Comparison of ENCODE assay signal across 11 cellular contexts in genomic region chr16:68283346-68283745, GRCh38. TPM values are rescaled to one million over a fixed set of nuclear protein-coding genes. Genes with fewer than 3 reads are reported as not detected.
DNase-seq lines count a peak whose midpoint lies in the region; ATAC-seq, FAIRE-seq and TF ChIP-seq lines count a peak whose summit lies in the region.
"Had no signal": no experiment of that assay in that cellular context is flagged by ENCODE, and none has a peak within 500 bp of the region (broad histone marks: within the 10 kb centered on the region; RNA-seq: fewer than 3 reads in every experiment).

No MANE protein-coding gene starts in this region.

- no peaks in the 10 kb centered on the region for H3K9me3 Mint-ChIP-seq in activated CD4-positive, alpha-beta memory T cell treated with anti-CD3 and anti-CD28 coated beads, Interleukin-2, amount 10 ng/mL, durations not matched to agents 7 days and 5 days

- in situ Hi-C loops in HepG2 (cut with HindIII; ENCODE audit: extremely low pct_ligation_motif_present, low pct_unique_long_range_greater_than_20kb): no loop called here

- H3K4me1 ChIP-seq in cardiac muscle cell (ENCODE audit: low read depth) (peaks cover 14% of the 10 kb centered on the region), HepG2 (ENCODE audit: insufficient read depth, low read length) (peaks cover 77% of the 10 kb centered on the region), thyroid gland (peaks cover 4 to 71% of the 10 kb centered on the region in 2 donors)

- CTCF ChIA-PET in activated CD4-positive, alpha-beta memory T cell treated with anti-CD3 and anti-CD28 coated beads, Interleukin-2, amount 10 ng/mL, durations not matched to agents 7 days and 5 days (lab: Charles Lee): interaction anchor here (1.0 to 15.3 kb wide), 5 partner anchors 10 to 27 kb away, joined by 3 to 243 read pairs (median 4); partner anchors contain the start of genes PRMT7, SLC7A6 and SLC7A6OS
- CTCF ChIA-PET in HepG2 (lab: Yijun Ruan, JAX; ENCODE audit: low intra/inter-chr PET ratio, low total read pairs): no interaction called here

- H3K27me3 ChIP-seq in cardiac muscle cell: no peaks in the 10 kb centered on the region
- no peaks in the 10 kb centered on the region for H3K27me3 ChIP-seq in HepG2 (ENCODE audit: control insufficient read depth in 1 of 2, insufficient read depth in 2 of 2, low read length in 2 of 2)
- no peaks in the 10 kb centered on the region for H3K27me3 ChIP-seq in thyroid gland

- peak overlapping the region; percentile 71 for H3K27ac ChIP-seq in cardiac muscle cell
- peak overlapping the region; percentile 23 for H3K27ac ChIP-seq in HepG2 (ENCODE audit: extremely low read length, insufficient read depth, low read length)
- H3K27ac ChIP-seq in thyroid gland: peak overlapping the region in 2 of 3 donors; percentile 42 to 48
- H3K27ac ChIP-seq: C4-2B had no signal

- intact Hi-C loops in Right ventricle myocardium inferior (cut with DNase I): loop anchor here (2.0 kb wide), 1 partner anchor 19 kb away; the partner anchor contains the start of gene SLC7A6
- intact Hi-C loops in HepG2 (cut with micrococcal nuclease; ENCODE audit: unreplicated experiment): no loop called here
- intact Hi-C loops in thyroid gland (cut with DNase I): no loop called here
- intact Hi-C loops in head of caudate nucleus (cut with DNase I): no loop called here

- H3K4me2 ChIP-seq in HepG2 (ENCODE audit: low read depth, low read length): no peak overlapping the region

- TF ChIP-seq CTCF in cardiac muscle cell (IDR thresholded peaks at IDR 0.05; ENCODE audit: low read depth, low read length): no peak
- TF ChIP-seq CTCF in HepG2 (CRISPR knock-in tag; IDR thresholded peaks at IDR 0.05): no peak
- TF ChIP-seq CTCF in thyroid gland (IDR thresholded peaks at IDR 0.05): no peak

- DNase-seq in cardiac muscle cell (ENCODE audit: low read depth in 1 of 2, low spot score in 1 of 2) (no peak), Right ventricle myocardium inferior (ENCODE audit: missing footprints) (no peak), HepG2 (ENCODE audit: low spot score) (no peak), thyroid gland (no peak), NCI-H69 (lab: John Stamatoyannopoulos, UW) (no peak), head of caudate nucleus (no peak)
- DNase-seq in activated CD4-positive, alpha-beta memory T cell treated with anti-CD3 and anti-CD28 coated beads, Interleukin-2, amount 10 ng/mL, durations not matched to agents 7 days and 5 days: no peak

- TF ChIP-seq POLR2A in HepG2 (IDR thresholded peaks at IDR 0.05; ENCODE audit: insufficient read depth in 1 of 2, low read depth in 2 of 2, low read length in 2 of 2): no peak
- no peak for TF ChIP-seq POLR2A in thyroid gland (IDR thresholded peaks at IDR 0.05)

- no peak overlapping the region for H3K4me3 ChIP-seq in cardiac muscle cell
- H3K4me3 ChIP-seq in HepG2 (replicated peaks in 1 of 3; ENCODE audit: insufficient read depth in 1 of 3, low read depth in 2 of 3, low read length in 3 of 3): no peak overlapping the region
- H3K4me3 ChIP-seq in thyroid gland (replicated peaks in 1 of 3): no peak overlapping the region

- no peaks in the 10 kb centered on the region for H3K36me3 ChIP-seq in cardiac muscle cell
- peaks cover 16 to 51% of the 10 kb centered on the region in 2 experiments for H3K36me3 ChIP-seq in HepG2 (replicated peaks in 1 of 2; ENCODE audit: control insufficient read depth in 1 of 2, insufficient read depth in 2 of 2, low read length in 2 of 2)
- H3K36me3 ChIP-seq in thyroid gland: peaks cover 0 to 20% of the 10 kb centered on the region in 2 donors

- ATAC-seq in Right ventricle myocardium inferior (no peak), HepG2 (no peak), HG02623 (IDR thresholded peaks at IDR 0.05; ENCODE audit: unreplicated experiment) (no peak)

- TF ChIP-seq EP300 in HepG2 (IDR thresholded peaks at IDR 0.05; ENCODE audit: low read depth in 2 of 2, low read length in 2 of 2) (no peak), HepG2 (CRISPR knock-in tag; IDR thresholded peaks at IDR 0.05; ENCODE audit: borderline replicate concordance) (no peak)

- FAIRE-seq in HepG2 (lab: Jason Lieb, UNC): no peak

- POLR2A ChIA-PET in activated CD4-positive, alpha-beta memory T cell treated with anti-CD3 and anti-CD28 coated beads, Interleukin-2, amount 10 ng/mL, durations not matched to agents 7 days and 5 days (lab: Charles Lee): interaction anchor here (0.8 to 9.9 kb wide), 7 partner anchors 8 to 28 kb away, joined by 3 to 85 read pairs (median 28); partner anchors contain the start of genes PRMT7, SLC7A6 and SLC7A6OS
- POLR2A ChIA-PET in HepG2 (lab: Yijun Ruan, JAX): interaction anchor here (0.9 to 4.3 kb wide), 7 partner anchors 11 to 47 kb away, joined by 3 to 22 read pairs (median 5); partner anchors contain the start of genes ESRP2, PRMT7, SLC7A6 and SLC7A6OS

- no peak overlapping the region for H3K9ac ChIP-seq in HepG2 (ENCODE audit: insufficient read depth, low read depth, low read length)

- no peak overlapping the region for H2AFZ ChIP-seq in HepG2 (ENCODE audit: low read length)

- peaks cover 76% of the 10 kb centered on the region for H3K36me3 Mint-ChIP-seq in activated CD4-positive, alpha-beta memory T cell treated with anti-CD3 and anti-CD28 coated beads, Interleukin-2, amount 10 ng/mL, durations not matched to agents 7 days and 5 days (ENCODE audit: low read depth)

- BruUV-seq in HepG2 (replicated peaks; lab: Mats Ljungman, UMichigan): no TSS peak

- no peaks in the 10 kb centered on the region for H3K9me3 ChIP-seq in cardiac muscle cell (ENCODE audit: low read depth)
- H3K9me3 ChIP-seq in HepG2 (ENCODE audit: low read length): no peaks in the 10 kb centered on the region
- no peaks in the 10 kb centered on the region for H3K9me3 ChIP-seq in thyroid gland

- H3K79me2 ChIP-seq in HepG2 (ENCODE audit: insufficient read depth, low read length): peaks cover 46% of the 10 kb centered on the region

- peaks cover 86% of the 10 kb centered on the region for H3K4me1 Mint-ChIP-seq in activated CD4-positive, alpha-beta memory T cell treated with anti-CD3 and anti-CD28 coated beads, Interleukin-2, amount 10 ng/mL, durations not matched to agents 7 days and 5 days

- WGBS in HepG2 (ENCODE audit: low lambda C conversion rate): 76% methylated on average over 5 of the region's 5 CpGs
- WGBS in thyroid gland, 2 donors: 70 to 71% methylated on average over 5 of the region's 5 CpGs

- TF ChIP-seq RAD21 in HepG2 (CRISPR knock-in tag; IDR thresholded peaks at IDR 0.05): no peak

- H3K27ac Mint-ChIP-seq in activated CD4-positive, alpha-beta memory T cell treated with anti-CD3 and anti-CD28 coated beads, Interleukin-2, amount 10 ng/mL, durations not matched to agents 7 days and 5 days: peak overlapping the region; percentile 92

- H4K20me1 ChIP-seq in HepG2 (ENCODE audit: insufficient read depth, low read length): no peaks in the 10 kb centered on the region

- H3K4me3 Mint-ChIP-seq in activated CD4-positive, alpha-beta memory T cell treated with anti-CD3 and anti-CD28 coated beads, Interleukin-2, amount 10 ng/mL, durations not matched to agents 7 days and 5 days: peak overlapping the region; percentile 53

- no peaks in the 10 kb centered on the region for H3K27me3 Mint-ChIP-seq in activated CD4-positive, alpha-beta memory T cell treated with anti-CD3 and anti-CD28 coated beads, Interleukin-2, amount 10 ng/mL, durations not matched to agents 7 days and 5 days

RNA-seq across cellular contexts. Expression of gene SLC7A6, which starts 19.0 kb away (rescaled TPM):
- 13.5 and 14.3 TPM in 2 replicates for total RNA-seq in cardiac muscle cell
- polyA plus RNA-seq in cardiac muscle cell: 11.5 and 17.1 TPM in 2 replicates
- 33.7 TPM for total RNA-seq in Right ventricle myocardium inferior
- total RNA-seq in activated CD4-positive, alpha-beta memory T cell treated with anti-CD3 and anti-CD28 coated beads, Interleukin-2, amount 10 ng/mL, durations not matched to agents 7 days and 5 days: 10 to 100 TPM; 66.7 to 68.9 TPM
- total RNA-seq in HepG2 (2016; rRNA removed; fragmentation: Illumina TruSeq; extraction: Trizol): 25.4 and 35.8 TPM in 2 replicates
- 116 and 121 TPM in 2 replicates for total RNA-seq in HepG2 (2016; cell fraction: cytosol; rRNA removed; fragmentation: Illumina TruSeq; extraction: Trizol; ENCODE audit: low read depth)
- total RNA-seq in HepG2 (2016; cell fraction: insoluble cytoplasmic fraction; rRNA removed; fragmentation: Illumina TruSeq; extraction: Trizol): 25.1 and 35.3 TPM in 2 replicates
- total RNA-seq in HepG2 (2016; cell fraction: membrane; rRNA removed; fragmentation: Illumina TruSeq; extraction: Trizol): 38.4 and 41.5 TPM in 2 replicates
- total RNA-seq in HepG2 (2016; cell fraction: nucleus; rRNA removed; fragmentation: Illumina TruSeq; extraction: Trizol): 53.5 and 62.4 TPM in 2 replicates
- 67.4 and 70.8 TPM in 2 replicates for polyA plus RNA-seq in HepG2 (2011; rRNA removed)
- 38.1 and 42.5 TPM in 2 replicates for polyA plus RNA-seq in HepG2 (2011; cell fraction: cytosol; rRNA removed)
- 195 and 234 TPM in 2 replicates for polyA plus RNA-seq in HepG2 (2011; cell fraction: nucleus; rRNA removed)
- polyA plus RNA-seq in HepG2 (2012): 29.8 and 35.6 TPM in 2 replicates
- 4.5 and 5.9 TPM in 2 replicates for polyA plus RNA-seq in HepG2 (2016; cell fraction: cytosol; fragmentation: Illumina TruSeq; extraction: Trizol; ENCODE audit: low read depth)
- polyA plus RNA-seq in HepG2 (2016; cell fraction: insoluble cytoplasmic fraction; fragmentation: Illumina TruSeq; extraction: Trizol; ENCODE audit: low read depth): 17.5 and 18.7 TPM in 2 replicates
- 8.7 and 9.5 TPM in 2 replicates for polyA plus RNA-seq in HepG2 (2016; cell fraction: membrane; fragmentation: Illumina TruSeq; extraction: Trizol; ENCODE audit: low read depth)
- 86.8 and 104 TPM in 2 replicates for polyA plus RNA-seq in HepG2 (2016; cell fraction: nucleus; fragmentation: Illumina TruSeq; extraction: Trizol; ENCODE audit: insufficient read depth, low read depth)
- polyA minus RNA-seq in HepG2 (2011; rRNA and poly(A)+ RNA removed; ENCODE audit: low replicate concordance): 346 and 374 TPM in 2 replicates
- polyA minus RNA-seq in HepG2 (2011; cell fraction: cytosol; rRNA and poly(A)+ RNA removed): 39.3 and 39.6 TPM in 2 replicates
- polyA minus RNA-seq in HepG2 (2011; cell fraction: nucleus; rRNA and poly(A)+ RNA removed): 114 and 135 TPM in 2 replicates
- 100 to 1,000 TPM in 1 of 4 donors, 10 to 100 TPM in 3; 73.1 to 116 (median 85.7) TPM for total RNA-seq in thyroid gland

RNA-seq across cellular contexts. Expression of gene SLC7A6OS, which starts 27.4 kb away (rescaled TPM):
- 12.8 and 24.3 TPM in 2 replicates for total RNA-seq in cardiac muscle cell
- polyA plus RNA-seq in cardiac muscle cell: 18.4 and 24.4 TPM in 2 replicates
- total RNA-seq in Right ventricle myocardium inferior: 12.4 TPM
- 10 to 100 TPM; 30.4 to 31.2 TPM for total RNA-seq in activated CD4-positive, alpha-beta memory T cell treated with anti-CD3 and anti-CD28 coated beads, Interleukin-2, amount 10 ng/mL, durations not matched to agents 7 days and 5 days
- 21.5 and 21.6 TPM in 2 replicates for total RNA-seq in HepG2 (2016; rRNA removed; fragmentation: Illumina TruSeq; extraction: Trizol)
- total RNA-seq in HepG2 (2016; cell fraction: cytosol; rRNA removed; fragmentation: Illumina TruSeq; extraction: Trizol; ENCODE audit: low read depth): 4.2 and 5.7 TPM in 2 replicates
- 19.7 and 21.7 TPM in 2 replicates for total RNA-seq in HepG2 (2016; cell fraction: insoluble cytoplasmic fraction; rRNA removed; fragmentation: Illumina TruSeq; extraction: Trizol)
- total RNA-seq in HepG2 (2016; cell fraction: membrane; rRNA removed; fragmentation: Illumina TruSeq; extraction: Trizol): 8.6 and 9.1 TPM in 2 replicates
- 28.4 and 34.8 TPM in 2 replicates for total RNA-seq in HepG2 (2016; cell fraction: nucleus; rRNA removed; fragmentation: Illumina TruSeq; extraction: Trizol)
- polyA plus RNA-seq in HepG2 (2011; rRNA removed): 11.2 and 12.5 TPM in 2 replicates
- polyA plus RNA-seq in HepG2 (2011; cell fraction: cytosol; rRNA removed): 6.1 and 9.0 TPM in 2 replicates
- polyA plus RNA-seq in HepG2 (2011; cell fraction: nucleus; rRNA removed): 22.2 and 25.4 TPM in 2 replicates
- polyA plus RNA-seq in HepG2 (2012): 12.1 and 13.5 TPM in 2 replicates
- polyA plus RNA-seq in HepG2 (2016; cell fraction: cytosol; fragmentation: Illumina TruSeq; extraction: Trizol; ENCODE audit: low read depth): 2.2 and 2.4 TPM in 2 replicates
- 19.5 and 20.3 TPM in 2 replicates for polyA plus RNA-seq in HepG2 (2016; cell fraction: insoluble cytoplasmic fraction; fragmentation: Illumina TruSeq; extraction: Trizol; ENCODE audit: low read depth)
- 4.3 and 4.5 TPM in 2 replicates for polyA plus RNA-seq in HepG2 (2016; cell fraction: membrane; fragmentation: Illumina TruSeq; extraction: Trizol; ENCODE audit: low read depth)
- 37.7 and 42.1 TPM in 2 replicates for polyA plus RNA-seq in HepG2 (2016; cell fraction: nucleus; fragmentation: Illumina TruSeq; extraction: Trizol; ENCODE audit: insufficient read depth, low read depth)
- 8.8 and 15.1 TPM in 2 replicates for polyA minus RNA-seq in HepG2 (2011; rRNA and poly(A)+ RNA removed; ENCODE audit: low replicate concordance)
- polyA minus RNA-seq in HepG2 (2011; cell fraction: cytosol; rRNA and poly(A)+ RNA removed): 4.7 and 4.9 TPM in 2 replicates
- 26.7 and 28.5 TPM in 2 replicates for polyA minus RNA-seq in HepG2 (2011; cell fraction: nucleus; rRNA and poly(A)+ RNA removed)
- total RNA-seq in thyroid gland: 10 to 100 TPM; 13.4 to 25.8 (median 18.7) TPM

RNA-seq across cellular contexts. Expression of gene PRMT7, which starts 27.5 kb away (rescaled TPM):
- total RNA-seq in cardiac muscle cell (106 and 110 TPM in 2 replicates), Right ventricle myocardium inferior (28.9 TPM), HepG2 (2016; rRNA removed; fragmentation: Illumina TruSeq; extraction: Trizol) (46.7 and 55.0 TPM in 2 replicates), thyroid gland (10 to 100 TPM; 41.7 to 57.0 (median 46.9) TPM)
- polyA plus RNA-seq in cardiac muscle cell (55.8 and 56.6 TPM in 2 replicates), HepG2 (2011; rRNA removed) (47.5 and 53.5 TPM in 2 replicates)
- total RNA-seq in activated CD4-positive, alpha-beta memory T cell treated with anti-CD3 and anti-CD28 coated beads, Interleukin-2, amount 10 ng/mL, durations not matched to agents 7 days and 5 days: 10 to 100 TPM; 50.4 to 52.2 TPM
- total RNA-seq in HepG2 (2016; cell fraction: cytosol; rRNA removed; fragmentation: Illumina TruSeq; extraction: Trizol; ENCODE audit: low read depth): 9.5 and 12.3 TPM in 2 replicates
- 45.8 and 52.4 TPM in 2 replicates for total RNA-seq in HepG2 (2016; cell fraction: insoluble cytoplasmic fraction; rRNA removed; fragmentation: Illumina TruSeq; extraction: Trizol)
- 18.9 and 20.2 TPM in 2 replicates for total RNA-seq in HepG2 (2016; cell fraction: membrane; rRNA removed; fragmentation: Illumina TruSeq; extraction: Trizol)
- 51.3 and 66.0 TPM in 2 replicates for total RNA-seq in HepG2 (2016; cell fraction: nucleus; rRNA removed; fragmentation: Illumina TruSeq; extraction: Trizol)
- 35.5 and 39.1 TPM in 2 replicates for polyA plus RNA-seq in HepG2 (2011; cell fraction: cytosol; rRNA removed)
- 268 and 334 TPM in 2 replicates for polyA plus RNA-seq in HepG2 (2011; cell fraction: nucleus; rRNA removed)
- polyA plus RNA-seq in HepG2 (2012): 28.1 and 39.6 TPM in 2 replicates
- polyA plus RNA-seq in HepG2 (2016; cell fraction: cytosol; fragmentation: Illumina TruSeq; extraction: Trizol; ENCODE audit: low read depth): 4.3 and 4.6 TPM in 2 replicates
- 36.4 and 39.2 TPM in 2 replicates for polyA plus RNA-seq in HepG2 (2016; cell fraction: insoluble cytoplasmic fraction; fragmentation: Illumina TruSeq; extraction: Trizol; ENCODE audit: low read depth)
- 6.8 and 7.1 TPM in 2 replicates for polyA plus RNA-seq in HepG2 (2016; cell fraction: membrane; fragmentation: Illumina TruSeq; extraction: Trizol; ENCODE audit: low read depth)
- 109 and 112 TPM in 2 replicates for polyA plus RNA-seq in HepG2 (2016; cell fraction: nucleus; fragmentation: Illumina TruSeq; extraction: Trizol; ENCODE audit: insufficient read depth, low read depth)
- 105 and 173 TPM in 2 replicates for polyA minus RNA-seq in HepG2 (2011; rRNA and poly(A)+ RNA removed; ENCODE audit: low replicate concordance)
- polyA minus RNA-seq in HepG2 (2011; cell fraction: cytosol; rRNA and poly(A)+ RNA removed): 15.1 and 21.0 TPM in 2 replicates
- polyA minus RNA-seq in HepG2 (2011; cell fraction: nucleus; rRNA and poly(A)+ RNA removed): 89.8 and 99.8 TPM in 2 replicates

RNA-seq across cellular contexts. Expression of gene PLA2G15, which starts 38.2 kb away (rescaled TPM):
- total RNA-seq in cardiac muscle cell (18.0 and 19.8 TPM in 2 replicates), Right ventricle myocardium inferior (43.8 TPM), HepG2 (2016; rRNA removed; fragmentation: Illumina TruSeq; extraction: Trizol) (9.9 and 14.4 TPM in 2 replicates), thyroid gland (10 to 100 TPM; 20.8 to 40.3 (median 38.4) TPM)
- polyA plus RNA-seq in cardiac muscle cell (17.1 and 17.5 TPM in 2 replicates), HepG2 (2011; rRNA removed) (23.7 and 30.2 TPM in 2 replicates)
- 1 to 10 TPM; 7.4 to 7.5 TPM for total RNA-seq in activated CD4-positive, alpha-beta memory T cell treated with anti-CD3 and anti-CD28 coated beads, Interleukin-2, amount 10 ng/mL, durations not matched to agents 7 days and 5 days
- 1.6 and 1.9 TPM in 2 replicates for total RNA-seq in HepG2 (2016; cell fraction: cytosol; rRNA removed; fragmentation: Illumina TruSeq; extraction: Trizol; ENCODE audit: low read depth)
- total RNA-seq in HepG2 (2016; cell fraction: insoluble cytoplasmic fraction; rRNA removed; fragmentation: Illumina TruSeq; extraction: Trizol): 8.0 and 15.5 TPM in 2 replicates
- 4.8 and 5.1 TPM in 2 replicates for total RNA-seq in HepG2 (2016; cell fraction: membrane; rRNA removed; fragmentation: Illumina TruSeq; extraction: Trizol)
- 16.6 and 20.9 TPM in 2 replicates for total RNA-seq in HepG2 (2016; cell fraction: nucleus; rRNA removed; fragmentation: Illumina TruSeq; extraction: Trizol)
- polyA plus RNA-seq in HepG2 (2011; cell fraction: cytosol; rRNA removed): 18.0 and 24.3 TPM in 2 replicates
- 25.8 and 28.3 TPM in 2 replicates for polyA plus RNA-seq in HepG2 (2011; cell fraction: nucleus; rRNA removed)
- 14.5 and 15.3 TPM in 2 replicates for polyA plus RNA-seq in HepG2 (2012)
- 1.2 and 1.8 TPM in 2 replicates for polyA plus RNA-seq in HepG2 (2016; cell fraction: cytosol; fragmentation: Illumina TruSeq; extraction: Trizol; ENCODE audit: low read depth)
- 8.4 and 8.8 TPM in 2 replicates for polyA plus RNA-seq in HepG2 (2016; cell fraction: insoluble cytoplasmic fraction; fragmentation: Illumina TruSeq; extraction: Trizol; ENCODE audit: low read depth)
- polyA plus RNA-seq in HepG2 (2016; cell fraction: membrane; fragmentation: Illumina TruSeq; extraction: Trizol; ENCODE audit: low read depth): 2.6 and 3.5 TPM in 2 replicates
- 29.5 and 29.9 TPM in 2 replicates for polyA plus RNA-seq in HepG2 (2016; cell fraction: nucleus; fragmentation: Illumina TruSeq; extraction: Trizol; ENCODE audit: insufficient read depth, low read depth)
- polyA minus RNA-seq in HepG2 (2011; rRNA and poly(A)+ RNA removed; ENCODE audit: low replicate concordance): 18.7 and 48.3 TPM in 2 replicates
- 13.9 and 15.8 TPM in 2 replicates for polyA minus RNA-seq in HepG2 (2011; cell fraction: cytosol; rRNA and poly(A)+ RNA removed)
- 5.9 and 8.5 TPM in 2 replicates for polyA minus RNA-seq in HepG2 (2011; cell fraction: nucleus; rRNA and poly(A)+ RNA removed)

RNA-seq across cellular contexts. Expression of gene ESRP2, which starts 47.4 kb away (rescaled TPM):
- total RNA-seq in cardiac muscle cell (0.60 and 2.8 TPM in 2 replicates), Right ventricle myocardium inferior (0.41 TPM), HepG2 (2016; rRNA removed; fragmentation: Illumina TruSeq; extraction: Trizol) (17.1 and 21.1 TPM in 2 replicates), thyroid gland (10 to 100 TPM; 42.9 to 86.9 (median 50.5) TPM)
- polyA plus RNA-seq in cardiac muscle cell (1.8 and 3.1 TPM in 2 replicates), HepG2 (2011; rRNA removed) (32.4 and 36.3 TPM in 2 replicates)
- not detected for total RNA-seq in activated CD4-positive, alpha-beta memory T cell treated with anti-CD3 and anti-CD28 coated beads, Interleukin-2, amount 10 ng/mL, durations not matched to agents 7 days and 5 days
- 6.8 and 7.6 TPM in 2 replicates for total RNA-seq in HepG2 (2016; cell fraction: cytosol; rRNA removed; fragmentation: Illumina TruSeq; extraction: Trizol; ENCODE audit: low read depth)
- 14.0 and 20.2 TPM in 2 replicates for total RNA-seq in HepG2 (2016; cell fraction: insoluble cytoplasmic fraction; rRNA removed; fragmentation: Illumina TruSeq; extraction: Trizol)
- 8.4 and 9.8 TPM in 2 replicates for total RNA-seq in HepG2 (2016; cell fraction: membrane; rRNA removed; fragmentation: Illumina TruSeq; extraction: Trizol)
- total RNA-seq in HepG2 (2016; cell fraction: nucleus; rRNA removed; fragmentation: Illumina TruSeq; extraction: Trizol): 30.8 and 33.0 TPM in 2 replicates
- polyA plus RNA-seq in HepG2 (2011; cell fraction: cytosol; rRNA removed): 15.3 and 21.4 TPM in 2 replicates
- 149 and 178 TPM in 2 replicates for polyA plus RNA-seq in HepG2 (2011; cell fraction: nucleus; rRNA removed)
- polyA plus RNA-seq in HepG2 (2012): 22.9 and 25.0 TPM in 2 replicates
- 1.9 and 2.0 TPM in 2 replicates for polyA plus RNA-seq in HepG2 (2016; cell fraction: cytosol; fragmentation: Illumina TruSeq; extraction: Trizol; ENCODE audit: low read depth)
- 20.9 and 25.3 TPM in 2 replicates for polyA plus RNA-seq in HepG2 (2016; cell fraction: insoluble cytoplasmic fraction; fragmentation: Illumina TruSeq; extraction: Trizol; ENCODE audit: low read depth)
- 6.3 and 6.7 TPM in 2 replicates for polyA plus RNA-seq in HepG2 (2016; cell fraction: membrane; fragmentation: Illumina TruSeq; extraction: Trizol; ENCODE audit: low read depth)
- polyA plus RNA-seq in HepG2 (2016; cell fraction: nucleus; fragmentation: Illumina TruSeq; extraction: Trizol; ENCODE audit: insufficient read depth, low read depth): 75.9 and 77.2 TPM in 2 replicates
- 91.8 and 102 TPM in 2 replicates for polyA minus RNA-seq in HepG2 (2011; rRNA and poly(A)+ RNA removed; ENCODE audit: low replicate concordance)
- 22.4 and 22.8 TPM in 2 replicates for polyA minus RNA-seq in HepG2 (2011; cell fraction: cytosol; rRNA and poly(A)+ RNA removed)
- 79.8 and 79.9 TPM in 2 replicates for polyA minus RNA-seq in HepG2 (2011; cell fraction: nucleus; rRNA and poly(A)+ RNA removed)
- total RNA-seq: H4, SK-MEL-5 had no signal
